ENCODE assay signal across 22 cellular contexts in the genomic region with DNA sequence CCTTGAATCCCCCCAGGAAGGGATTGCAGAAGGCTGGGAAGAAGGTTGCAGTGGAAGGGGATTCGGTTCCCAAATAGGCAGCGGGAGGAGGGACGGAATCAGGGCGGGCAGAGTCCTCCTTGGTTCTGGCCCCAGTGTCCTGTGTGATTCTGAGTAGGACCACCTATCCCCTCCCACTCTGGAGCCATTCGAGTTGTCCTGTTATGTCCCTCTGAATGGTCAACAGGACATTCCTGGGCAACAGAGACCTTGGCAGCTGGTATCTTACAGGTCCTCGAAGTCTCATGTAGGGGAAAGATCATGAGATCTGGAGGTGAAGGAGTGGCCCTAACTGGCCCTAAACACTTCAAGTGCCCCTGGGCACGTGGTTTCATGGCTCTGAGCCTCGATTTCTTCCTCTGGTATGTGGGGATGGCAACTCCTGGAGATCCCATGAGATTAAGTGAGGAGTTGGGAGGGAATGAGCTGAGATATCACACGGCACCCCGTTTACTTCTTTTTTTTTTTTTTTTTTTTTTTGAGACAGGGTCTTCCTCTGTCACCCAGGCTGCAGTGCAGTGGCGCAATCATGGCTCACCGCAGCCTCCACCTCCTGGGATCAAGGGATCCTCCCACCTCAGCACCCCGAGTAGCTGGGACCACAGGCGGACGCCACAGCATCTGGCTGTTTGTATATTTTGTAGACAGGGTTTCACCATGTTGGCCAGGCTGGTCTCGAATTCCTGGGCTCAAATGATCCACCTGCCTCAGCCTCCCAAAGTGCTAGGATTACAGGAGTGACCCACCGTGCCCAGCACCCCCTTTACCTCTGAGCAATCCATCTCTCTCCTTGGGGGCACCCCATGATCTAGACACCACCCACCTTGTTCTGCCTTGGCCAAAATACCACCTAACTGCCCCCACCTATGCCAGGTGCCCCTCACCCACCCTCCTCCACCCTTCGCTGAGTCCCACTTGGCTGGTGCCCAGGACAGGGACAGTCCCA. TPM values are rescaled to one million over a fixed set of nuclear protein-coding genes. Genes with fewer than 3 reads are reported as not detected.
A peak's percentile ranks its signal among the peaks of the same experiment; 100 is the strongest.
DNase-seq lines count a peak whose midpoint lies in the region; ATAC-seq and TF ChIP-seq lines count a peak whose summit lies in the region.
"Had no signal": no experiment of that assay in that cellular context is flagged by ENCODE, and none has a peak within 500 bp of the region (broad histone marks: within the 10 kb centered on the region; RNA-seq: fewer than 3 reads in every experiment).

No MANE protein-coding gene starts in this region.

- ATAC-seq in Panc1 (no peak), right cardiac atrium (no peak), esophagus mucosa (no peak)
- ATAC-seq: psoas muscle, SK-N-SH treated with all-trans-retinoic acid at 6 μM for 48 hours had no signal

- WGBS in right cardiac atrium, result 89% methylated on average over 18 of the region's 18 CpGs

- no peaks in the 10 kb centered on the region; the same call in 1 of the 2 replicates for H3K36me3 ChIP-seq in Panc1 (ENCODE audit: control insufficient read depth, insufficient read depth, low read length)
- H3K36me3 ChIP-seq: gastroesophageal sphincter, suprapubic skin had no signal

- POLR2A ChIA-PET in Panc1 (lab: Charles Lee), result interaction anchor here (0.6 kb wide), 1 partner anchor 27 kb away, joined by 3 read pairs; no protein-coding TSS in a partner anchor

- H3K27me3 ChIP-seq in Panc1 (ENCODE audit: control insufficient read depth, insufficient read depth, low read length) (no peaks in the 10 kb centered on the region), right cardiac atrium (ENCODE audit: control insufficient read depth, insufficient read depth) (no peaks in the 10 kb centered on the region)
- H3K27me3 ChIP-seq: suprapubic skin had no signal

- TF ChIP-seq POLR2A in erythroblast (IDR thresholded peaks at IDR 0.05; ENCODE audit: low read length), result peak; percentile 16

- intact Hi-C loops in Panc1 (cut with micrococcal nuclease; ENCODE audit: unreplicated experiment) (loop anchor here (5.0 kb wide), 1 partner anchor 132 kb away; no protein-coding TSS in a partner anchor), right cardiac atrium (cut with DNase I) (no loop called here)

- TF ChIP-seq CTCF in Panc1 (IDR thresholded peaks at IDR 0.05) (no peak), GM20000 (IDR thresholded peaks at IDR 0.05; ENCODE audit: extremely low read depth, missing control alignments) (no peak)

- no peaks in the 10 kb centered on the region for H3K9me3 Mint-ChIP-seq in activated naive CD4-positive, alpha-beta T cell treated with anti-CD3 and anti-CD28 coated beads, Interleukin-2, amount 10 ng/mL, durations not matched to agents 7 days and 5 days
- H3K9me3 Mint-ChIP-seq in stimulated activated naive CD8-positive, alpha-beta T cell treated with anti-CD3 and anti-CD28 coated beads, Interleukin-15, Interleukin-2, amounts not matched to agents 100 ng/mL and 50 ng/mL, for 24 hours, result no peaks in the 10 kb centered on the region
- H3K9me3 Mint-ChIP-seq: CD4-positive, alpha-beta memory T cell had no signal

- H3K4me3 ChIP-seq in Panc1 (ENCODE audit: low read depth in 2 of 2, low read length in 2 of 2), result no peak overlapping the region
- H3K4me3 ChIP-seq in right cardiac atrium (ENCODE audit: low read length), result no peak overlapping the region
- H3K4me3 ChIP-seq: gastroesophageal sphincter, psoas muscle, suprapubic skin had no signal

- peaks cover 44% of the 10 kb centered on the region for H3K36me3 Mint-ChIP-seq in activated naive CD4-positive, alpha-beta T cell treated with anti-CD3 and anti-CD28 coated beads, Interleukin-2, amount 10 ng/mL, durations not matched to agents 7 days and 5 days
- peaks cover 35% of the 10 kb centered on the region for H3K36me3 Mint-ChIP-seq in stimulated activated naive CD8-positive, alpha-beta T cell treated with anti-CD3 and anti-CD28 coated beads, Interleukin-15, Interleukin-2, amounts not matched to agents 100 ng/mL and 50 ng/mL, for 24 hours (ENCODE audit: low read depth)
- H3K36me3 Mint-ChIP-seq: CD4-positive, alpha-beta memory T cell had no signal

- peaks cover 81% of the 10 kb centered on the region for H3K4me1 Mint-ChIP-seq in activated naive CD4-positive, alpha-beta T cell treated with anti-CD3 and anti-CD28 coated beads, Interleukin-2, amount 10 ng/mL, durations not matched to agents 7 days and 5 days
- H3K4me1 Mint-ChIP-seq in stimulated activated naive CD8-positive, alpha-beta T cell treated with anti-CD3 and anti-CD28 coated beads, Interleukin-15, Interleukin-2, amounts not matched to agents 100 ng/mL and 50 ng/mL, for 24 hours (ENCODE audit: low read depth), result peaks cover 45% of the 10 kb centered on the region

- no peaks in the 10 kb centered on the region for H3K27me3 Mint-ChIP-seq in activated naive CD4-positive, alpha-beta T cell treated with anti-CD3 and anti-CD28 coated beads, Interleukin-2, amount 10 ng/mL, durations not matched to agents 7 days and 5 days
- H3K27me3 Mint-ChIP-seq in stimulated activated naive CD8-positive, alpha-beta T cell treated with anti-CD3 and anti-CD28 coated beads, Interleukin-15, Interleukin-2, amounts not matched to agents 100 ng/mL and 50 ng/mL, for 24 hours, result no peaks in the 10 kb centered on the region
- H3K27me3 Mint-ChIP-seq: CD4-positive, alpha-beta memory T cell had no signal

- H3K4me1 ChIP-seq in Panc1 (ENCODE audit: control insufficient read depth, insufficient read depth, low read length) (peaks cover 85% of the 10 kb centered on the region), right cardiac atrium (ENCODE audit: control insufficient read depth, insufficient read depth, low read length) (no peaks in the 10 kb centered on the region)
- H3K4me1 ChIP-seq: psoas muscle had no signal

- no peak for DNase-seq in activated naive CD4-positive, alpha-beta T cell treated with anti-CD3 and anti-CD28 coated beads, Interleukin-2, amount 10 ng/mL, durations not matched to agents 7 days and 5 days
- no peak for DNase-seq in activated naive CD4-positive, alpha-beta T cell treated with Interleukin-2 at 50 U/mL for 16 hours
- DNase-seq in Panc1 (ENCODE audit: low read depth, low spot score), result no peak
- DNase-seq in erythroblast (lab: John Stamatoyannopoulos, UW), result no peak
- DNase-seq in GM20000 (ENCODE audit: low spot score), result no peak
- no peak for DNase-seq in right cardiac atrium
- DNase-seq: activated CD4-positive, CD25-positive, alpha-beta regulatory T cell treated with anti-CD3 and anti-CD28 coated beads, Interleukin-2, amount 50 U/mL, for 72 hours; activated T-cell treated with anti-CD3 and anti-CD28 coated beads for 4 hours; DND-41; mesendoderm; NCI-H2029 treated with DMSO at 0.1 percent for 48 hours; nephron progenitor cell; psoas muscle; T1000 had no signal

- peak overlapping the region; percentile 45 for H3K27ac Mint-ChIP-seq in activated naive CD4-positive, alpha-beta T cell treated with anti-CD3 and anti-CD28 coated beads, Interleukin-2, amount 10 ng/mL, durations not matched to agents 7 days and 5 days
- H3K27ac Mint-ChIP-seq in stimulated activated naive CD8-positive, alpha-beta T cell treated with anti-CD3 and anti-CD28 coated beads, Interleukin-15, Interleukin-2, amounts not matched to agents 100 ng/mL and 50 ng/mL, for 24 hours, result peak overlapping the region; percentile 52

- H3K27ac ChIP-seq in Panc1 (ENCODE audit: low read length) (peak overlapping the region; percentile 95), right cardiac atrium (ENCODE audit: low read length) (no peak overlapping the region)
- H3K27ac ChIP-seq: KMS-11, psoas muscle, suprapubic skin had no signal

- in situ Hi-C loops in Panc1 (cut with HindIII; ENCODE audit: low pct_unique_long_range_greater_than_20kb, low sequenced_read_pairs), result no loop called here

- BruUV-seq in Panc1 (replicated peaks; lab: Mats Ljungman, UMichigan), result no TSS peak

- H3K9me3 ChIP-seq in Panc1 (ENCODE audit: control insufficient read depth, insufficient read depth, low read depth, low read length), result no peaks in the 10 kb centered on the region
- H3K9me3 ChIP-seq in right cardiac atrium (ENCODE audit: control insufficient read depth, low read length), result no peaks in the 10 kb centered on the region
- H3K9me3 ChIP-seq: gastroesophageal sphincter, psoas muscle, suprapubic skin had no signal

- H3K4me3 Mint-ChIP-seq in activated naive CD4-positive, alpha-beta T cell treated with anti-CD3 and anti-CD28 coated beads, Interleukin-2, amount 10 ng/mL, durations not matched to agents 7 days and 5 days, result no peak overlapping the region
- H3K4me3 Mint-ChIP-seq in stimulated activated naive CD8-positive, alpha-beta T cell treated with anti-CD3 and anti-CD28 coated beads, Interleukin-15, Interleukin-2, amounts not matched to agents 100 ng/mL and 50 ng/mL, for 24 hours, result no peak overlapping the region
- H3K4me3 Mint-ChIP-seq: CD4-positive, alpha-beta memory T cell; nephron progenitor cell had no signal

- CTCF ChIA-PET in activated naive CD4-positive, alpha-beta T cell treated with anti-CD3 and anti-CD28 coated beads, Interleukin-2, amount 10 ng/mL, durations not matched to agents 7 days and 5 days (lab: Charles Lee), result no interaction called here
- CTCF ChIA-PET in Panc1 (lab: Charles Lee), result no interaction called here

RNA-seq across cellular contexts. Expression of gene LIF, which starts 6.8 kb away (rescaled TPM):
- total RNA-seq in Panc1 (2021; ENCODE audit: unreplicated experiment) (34.4 TPM), right cardiac atrium (1 to 10 TPM in 1 of 4 donors, under 1 TPM in 3; 0.09 to 3.7 (median 0.43) TPM), esophagus mucosa (0.24 TPM)
- 40.7 TPM for polyA plus RNA-seq in Panc1 (2012; ENCODE audit: insufficient read length)
- 0.54 TPM for polyA plus RNA-seq in right cardiac atrium
- polyA plus RNA-seq: CD4-positive, alpha-beta memory T cell had no signal

RNA-seq across cellular contexts. Expression of gene OSM, which starts 26.9 kb away (rescaled TPM):
- total RNA-seq in Panc1 (2021; ENCODE audit: unreplicated experiment), result not detected
- polyA plus RNA-seq in Panc1 (2012; ENCODE audit: insufficient read length), result not detected
- 1 to 10 TPM in 1 of 4 donors, under 1 TPM in 3; 0.17 to 1.5 (median 0.26) TPM for total RNA-seq in right cardiac atrium
- 0.81 TPM for polyA plus RNA-seq in right cardiac atrium
- 0.28 TPM for total RNA-seq in esophagus mucosa
- total RNA-seq: epithelial cell of proximal tubule had no signal

RNA-seq across cellular contexts. Expression of gene CASTOR1, which starts 49.6 kb away (rescaled TPM):
- total RNA-seq in Panc1 (2021; ENCODE audit: unreplicated experiment) (6.7 TPM), right cardiac atrium (1 to 10 TPM; 7.0 to 9.0 (median 7.4) TPM), esophagus mucosa (43.7 TPM)
- polyA plus RNA-seq in Panc1 (2012; ENCODE audit: insufficient read length), result 16.2 TPM
- polyA plus RNA-seq in right cardiac atrium, result 6.4 TPM
